Comparison of ENCODE assay signal across 26 cellular contexts in the genomic region with DNA sequence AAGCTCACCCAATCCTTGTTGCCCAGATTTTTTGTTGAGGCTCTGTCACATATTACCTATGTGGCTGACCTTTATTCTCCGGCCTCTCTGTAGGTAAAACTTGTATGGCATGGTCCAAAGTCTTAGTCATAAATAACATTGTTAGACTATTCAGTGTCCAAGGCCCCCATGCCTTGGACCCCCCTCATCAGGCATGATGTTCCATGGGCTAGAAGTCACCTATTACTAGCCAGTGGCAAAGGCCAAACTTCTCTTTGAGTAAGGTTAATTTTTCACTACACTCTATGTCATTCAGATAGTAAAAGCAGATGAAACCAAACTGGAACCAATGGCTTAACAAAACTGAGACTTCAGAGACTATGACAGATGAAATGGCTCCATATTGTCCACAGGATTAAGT.
DNase-seq lines count a peak whose midpoint lies in the region; ATAC-seq, FAIRE-seq and TF ChIP-seq lines count a peak whose summit lies in the region.
"Had no signal": no experiment of that assay in that cellular context is flagged by ENCODE, and none has a peak within 500 bp of the region (broad histone marks: within the 10 kb centered on the region; RNA-seq: fewer than 3 reads in every experiment).

No MANE protein-coding gene starts in this region.

- DNase-seq in DMS53 (lab: John Stamatoyannopoulos, UW): peak; percentile 31
- peak; percentile 8 for DNase-seq in HuH-7 (ENCODE audit: low spot score)
- peak; percentile 3 for DNase-seq in left kidney (ENCODE audit: low read depth, low spot score)
- peak; percentile 4 for DNase-seq in renal cortical epithelial cell (ENCODE audit: low read depth)
- DNase-seq in kidney: no peak
- DNase-seq in activated CD4-positive, alpha-beta T cell treated with anti-CD3 and anti-CD28 coated beads, Interleukin-2, amount 10 ng/mL, durations not matched to agents 24 days and 14 days: no peak
- DNase-seq: 8988T; ACHN; AML-193; BE2C; Calu3; CD4-positive, alpha-beta T cell; CD8-positive, alpha-beta memory T cell; DMS79; EL; GDM1; GOT3; HFFc6 had no signal

- H3K4me3 Mint-ChIP-seq in activated CD4-positive, alpha-beta T cell treated with anti-CD3 and anti-CD28 coated beads, Interleukin-2, amount 10 ng/mL, durations not matched to agents 24 days and 14 days: no peak overlapping the region
- H3K4me3 Mint-ChIP-seq: CD14-positive monocyte; CD4-positive, alpha-beta T cell; CD8-positive, alpha-beta memory T cell; HFFc6 had no signal

- H3K27ac Mint-ChIP-seq in activated CD4-positive, alpha-beta T cell treated with anti-CD3 and anti-CD28 coated beads, Interleukin-2, amount 10 ng/mL, durations not matched to agents 24 days and 14 days: no peak overlapping the region
- H3K27ac Mint-ChIP-seq: CD14-positive monocyte; CD4-positive, alpha-beta T cell; CD8-positive, alpha-beta memory T cell; HFFc6 had no signal

- no peaks in the 10 kb centered on the region for H3K36me3 ChIP-seq in kidney (ENCODE audit: control insufficient read depth in 1 of 2, insufficient read depth in 2 of 2, low read length in 2 of 2)
- H3K36me3 ChIP-seq: BE2C; BLaER1 treated with 17β-estradiol and CSF1 and Interleukin-3, amounts not matched to agents 10 nM and 100 nM; HAP-1 had no signal

- no peak for FAIRE-seq in kidney (lab: Jason Lieb, UNC)
- FAIRE-seq: A549, GM12878, GM18507, H54 had no signal

- H3K36me3 Mint-ChIP-seq in activated CD4-positive, alpha-beta T cell treated with anti-CD3 and anti-CD28 coated beads, Interleukin-2, amount 10 ng/mL, durations not matched to agents 24 days and 14 days (ENCODE audit: low read depth): peaks cover 2% of the 10 kb centered on the region

- no peak overlapping the region for H3K4me3 ChIP-seq in kidney (ENCODE audit: low read length in 2 of 2)
- H3K4me3 ChIP-seq: A549; BLaER1 treated with 17β-estradiol and CSF1 and Interleukin-3, amounts not matched to agents 10 nM and 100 nM; GM12878; HAP-1 had no signal

- TF ChIP-seq CTCF in kidney (IDR thresholded peaks at IDR 0.05; ENCODE audit: borderline replicate concordance, extremely low read depth, insufficient read depth): no peak

- peaks cover 19% of the 10 kb centered on the region for H3K9me3 Mint-ChIP-seq in activated CD4-positive, alpha-beta T cell treated with anti-CD3 and anti-CD28 coated beads, Interleukin-2, amount 10 ng/mL, durations not matched to agents 24 days and 14 days

- ATAC-seq in HG03457 (IDR thresholded peaks at IDR 0.05; ENCODE audit: unreplicated experiment): no peak
- ATAC-seq: A549, GM12878 had no signal

- no peaks in the 10 kb centered on the region for H3K27me3 Mint-ChIP-seq in activated CD4-positive, alpha-beta T cell treated with anti-CD3 and anti-CD28 coated beads, Interleukin-2, amount 10 ng/mL, durations not matched to agents 24 days and 14 days
- H3K27me3 Mint-ChIP-seq: CD4-positive, alpha-beta T cell; CD8-positive, alpha-beta memory T cell had no signal

- no peak overlapping the region for H3K9ac ChIP-seq in kidney (ENCODE audit: low read length in 2 of 2)
- H3K9ac ChIP-seq: BLaER1 treated with 17β-estradiol and CSF1 and Interleukin-3, amounts not matched to agents 10 nM and 100 nM had no signal

- intact Hi-C loops in kidney (cut with DNase I): no loop called here
- intact Hi-C loops in activated CD4-positive, alpha-beta T cell treated with anti-CD3 and anti-CD28 coated beads, Interleukin-2, amount 10 ng/mL, durations not matched to agents 24 days and 14 days (cut with micrococcal nuclease): no loop called here

- H3K9me3 ChIP-seq in kidney (ENCODE audit: control insufficient read depth in 1 of 2, low read length in 2 of 2): no peaks in the 10 kb centered on the region
- H3K9me3 ChIP-seq: A549, BE2C, HAP-1 had no signal

- H3K4me1 Mint-ChIP-seq in activated CD4-positive, alpha-beta T cell treated with anti-CD3 and anti-CD28 coated beads, Interleukin-2, amount 10 ng/mL, durations not matched to agents 24 days and 14 days: no peaks in the 10 kb centered on the region
- H3K4me1 Mint-ChIP-seq: CD14-positive monocyte had no signal

- H3K4me1 ChIP-seq in kidney (ENCODE audit: control insufficient read depth in 1 of 2, insufficient read depth in 1 of 2, low read depth in 1 of 2, low read length in 2 of 2): no peaks in the 10 kb centered on the region
- H3K4me1 ChIP-seq: A549; BE2C; BLaER1 treated with 17β-estradiol and CSF1 and Interleukin-3, amounts not matched to agents 10 nM and 100 nM; HAP-1 had no signal

- no peak overlapping the region for H3K27ac ChIP-seq in kidney (ENCODE audit: low read depth in 2 of 2, low read length in 2 of 2)
- H3K27ac ChIP-seq: A549; BLaER1 treated with 17β-estradiol and CSF1 and Interleukin-3, amounts not matched to agents 10 nM and 100 nM had no signal

Comparison
In these comparisons a context has a peak if more than half of its experiments do, and no peak if none do; other contexts are left out.
1. DNase-seq: peak in DMS53 (single experiment), HuH-7 (single experiment), left kidney (single experiment) and renal cortical epithelial cell (single experiment); none in kidney (single experiment) and activated CD4-positive, alpha-beta T cell treated with anti-CD3 and anti-CD28 coated beads, Interleukin-2, amount 10 ng/mL, durations not matched to agents 24 days and 14 days (single experiment).